In genomic region chr11:120334894-120335462, GRCh38 we compare ENCODE assay signal across 1 cellular context.
A peak's percentile ranks its signal among the peaks of the same experiment; 100 is the strongest.
TF ChIP-seq lines count a peak whose summit lies in the region.

No MANE protein-coding gene starts in this region.

TF ChIP-seq in GM12878, 131 proteins besides CTCF, POLR2A, EP300 and RAD21 (continued from another document):
- TF ChIP-seq, protein P1, sequence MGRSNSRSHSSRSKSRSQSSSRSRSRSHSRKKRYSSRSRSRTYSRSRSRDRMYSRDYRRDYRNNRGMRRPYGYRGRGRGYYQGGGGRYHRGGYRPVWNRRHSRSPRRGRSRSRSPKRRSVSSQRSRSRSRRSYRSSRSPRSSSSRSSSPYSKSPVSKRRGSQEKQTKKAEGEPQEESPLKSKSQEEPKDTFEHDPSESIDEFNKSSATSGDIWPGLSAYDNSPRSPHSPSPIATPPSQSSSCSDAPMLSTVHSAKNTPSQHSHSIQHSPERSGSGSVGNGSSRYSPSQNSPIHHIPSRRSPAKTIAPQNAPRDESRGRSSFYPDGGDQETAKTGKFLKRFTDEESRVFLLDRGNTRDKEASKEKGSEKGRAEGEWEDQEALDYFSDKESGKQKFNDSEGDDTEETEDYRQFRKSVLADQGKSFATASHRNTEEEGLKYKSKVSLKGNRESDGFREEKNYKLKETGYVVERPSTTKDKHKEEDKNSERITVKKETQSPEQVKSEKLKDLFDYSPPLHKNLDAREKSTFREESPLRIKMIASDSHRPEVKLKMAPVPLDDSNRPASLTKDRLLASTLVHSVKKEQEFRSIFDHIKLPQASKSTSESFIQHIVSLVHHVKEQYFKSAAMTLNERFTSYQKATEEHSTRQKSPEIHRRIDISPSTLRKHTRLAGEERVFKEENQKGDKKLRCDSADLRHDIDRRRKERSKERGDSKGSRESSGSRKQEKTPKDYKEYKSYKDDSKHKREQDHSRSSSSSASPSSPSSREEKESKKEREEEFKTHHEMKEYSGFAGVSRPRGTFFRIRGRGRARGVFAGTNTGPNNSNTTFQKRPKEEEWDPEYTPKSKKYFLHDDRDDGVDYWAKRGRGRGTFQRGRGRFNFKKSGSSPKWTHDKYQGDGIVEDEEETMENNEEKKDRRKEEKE (IDR thresholded peaks at IDR 0.05) = no peak
- TF ChIP-seq HDAC2 (IDR thresholded peaks at IDR 0.05) (no peak), NFIC (IDR thresholded peaks at IDR 0.05; ENCODE audit: low read depth, low read length) (no peak; the same call in 1 of the 2 replicates), RUNX3 (IDR thresholded peaks at IDR 0.05; ENCODE audit: low read length) (peak; percentile 6; the same call in 1 of the 2 replicates), SIX5 (IDR thresholded peaks at IDR 0.05; ENCODE audit: low read depth, low read length, severe bottlenecking) (no peak), CREB1 (IDR thresholded peaks at IDR 0.05; ENCODE audit: low read depth) (peak; percentile 57; the same call in 1 of the 2 replicates), SREBF1 (IDR thresholded peaks at IDR 0.05; ENCODE audit: low read length) (no peak), NBN (IDR thresholded peaks at IDR 0.05) (peak; percentile 32; the same call in 1 of the 2 replicates), RB1 (IDR thresholded peaks at IDR 0.05; ENCODE audit: borderline replicate concordance) (no peak; the same call in 1 of the 2 replicates), TBL1XR1 (IDR thresholded peaks at IDR 0.05; ENCODE audit: low read depth, low read length) (no peak), RELA (IDR thresholded peaks at IDR 0.05; ENCODE audit: borderline replicate concordance, partially characterized antibody) (no peak), NRF1 (conservative IDR thresholded peaks at IDR 0.05; ENCODE audit: low read depth, low read length) (no peak), PKNOX1 (IDR thresholded peaks at IDR 0.05) (no peak), CREM (IDR thresholded peaks at IDR 0.05; ENCODE audit: low read depth) (0 out of 2 replicates have a peak, but pooled peaks have one; percentile 26), RBBP5 (conservative IDR thresholded peaks at IDR 0.05) (no peak), ZNF622 (IDR thresholded peaks at IDR 0.05) (no peak), STAT3 (IDR thresholded peaks at IDR 0.05; ENCODE audit: low read depth, low read length) (no peak), KAT2A (conservative IDR thresholded peaks at IDR 0.05; ENCODE audit: control insufficient read depth, low read depth, low read length) (no peak), IKZF2 (IDR thresholded peaks at IDR 0.05) (peak in 1 of 2 experiments; percentile 11; a peak in 1 of 4 replicates), MLLT1 (IDR thresholded peaks at IDR 0.05) (no peak), PAX5 (IDR thresholded peaks at IDR 0.05; ENCODE audit: borderline replicate concordance, low read depth, low read length) (no peak), SP1 (IDR thresholded peaks at IDR 0.05; ENCODE audit: low read depth, low read length) (no peak), CUX1 (IDR thresholded peaks at IDR 0.05; ENCODE audit: insufficient replicate concordance, low read depth, low read length) (no peak), ASH2L (IDR thresholded peaks at IDR 0.05; ENCODE audit: borderline replicate concordance, low read depth) (no peak), POLR2AphosphoS2 (IDR thresholded peaks at IDR 0.05; ENCODE audit: low read depth, low read length) (no peak), STAT1 (conservative IDR thresholded peaks at IDR 0.05) (no peak), SMC3 (IDR thresholded peaks at IDR 0.05; ENCODE audit: borderline replicate concordance, low read length) (peak; percentile 55; the same call in 1 of the 2 replicates), CBX5 (IDR thresholded peaks at IDR 0.05; ENCODE audit: low read depth) (no peak), GABPA (IDR thresholded peaks at IDR 0.05; ENCODE audit: low read depth) (no peak), CHD2 (IDR thresholded peaks at IDR 0.05; ENCODE audit: borderline replicate concordance, low read depth, low read length) (no peak)
- TF ChIP-seq, protein P2, sequence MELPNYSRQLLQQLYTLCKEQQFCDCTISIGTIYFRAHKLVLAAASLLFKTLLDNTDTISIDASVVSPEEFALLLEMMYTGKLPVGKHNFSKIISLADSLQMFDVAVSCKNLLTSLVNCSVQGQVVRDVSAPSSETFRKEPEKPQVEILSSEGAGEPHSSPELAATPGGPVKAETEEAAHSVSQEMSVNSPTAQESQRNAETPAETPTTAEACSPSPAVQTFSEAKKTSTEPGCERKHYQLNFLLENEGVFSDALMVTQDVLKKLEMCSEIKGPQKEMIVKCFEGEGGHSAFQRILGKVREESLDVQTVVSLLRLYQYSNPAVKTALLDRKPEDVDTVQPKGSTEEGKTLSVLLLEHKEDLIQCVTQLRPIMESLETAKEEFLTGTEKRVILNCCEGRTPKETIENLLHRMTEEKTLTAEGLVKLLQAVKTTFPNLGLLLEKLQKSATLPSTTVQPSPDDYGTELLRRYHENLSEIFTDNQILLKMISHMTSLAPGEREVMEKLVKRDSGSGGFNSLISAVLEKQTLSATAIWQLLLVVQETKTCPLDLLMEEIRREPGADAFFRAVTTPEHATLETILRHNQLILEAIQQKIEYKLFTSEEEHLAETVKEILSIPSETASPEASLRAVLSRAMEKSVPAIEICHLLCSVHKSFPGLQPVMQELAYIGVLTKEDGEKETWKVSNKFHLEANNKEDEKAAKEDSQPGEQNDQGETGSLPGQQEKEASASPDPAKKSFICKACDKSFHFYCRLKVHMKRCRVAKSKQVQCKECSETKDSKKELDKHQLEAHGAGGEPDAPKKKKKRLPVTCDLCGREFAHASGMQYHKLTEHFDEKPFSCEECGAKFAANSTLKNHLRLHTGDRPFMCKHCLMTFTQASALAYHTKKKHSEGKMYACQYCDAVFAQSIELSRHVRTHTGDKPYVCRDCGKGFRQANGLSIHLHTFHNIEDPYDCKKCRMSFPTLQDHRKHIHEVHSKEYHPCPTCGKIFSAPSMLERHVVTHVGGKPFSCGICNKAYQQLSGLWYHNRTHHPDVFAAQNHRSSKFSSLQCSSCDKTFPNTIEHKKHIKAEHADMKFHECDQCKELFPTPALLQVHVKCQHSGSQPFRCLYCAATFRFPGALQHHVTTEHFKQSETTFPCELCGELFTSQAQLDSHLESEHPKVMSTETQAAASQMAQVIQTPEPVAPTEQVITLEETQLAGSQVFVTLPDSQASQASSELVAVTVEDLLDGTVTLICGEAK (IDR thresholded peaks at IDR 0.05; ENCODE audit: borderline replicate concordance) = no peak
- TF ChIP-seq, protein P3, sequence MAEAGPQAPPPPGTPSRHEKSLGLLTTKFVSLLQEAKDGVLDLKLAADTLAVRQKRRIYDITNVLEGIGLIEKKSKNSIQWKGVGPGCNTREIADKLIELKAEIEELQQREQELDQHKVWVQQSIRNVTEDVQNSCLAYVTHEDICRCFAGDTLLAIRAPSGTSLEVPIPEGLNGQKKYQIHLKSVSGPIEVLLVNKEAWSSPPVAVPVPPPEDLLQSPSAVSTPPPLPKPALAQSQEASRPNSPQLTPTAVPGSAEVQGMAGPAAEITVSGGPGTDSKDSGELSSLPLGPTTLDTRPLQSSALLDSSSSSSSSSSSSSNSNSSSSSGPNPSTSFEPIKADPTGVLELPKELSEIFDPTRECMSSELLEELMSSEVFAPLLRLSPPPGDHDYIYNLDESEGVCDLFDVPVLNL (IDR thresholded peaks at IDR 0.05; ENCODE audit: low read depth, low read length) = no peak
TF ChIP-seq in GM12878: peak in this region for 12.
